10 cellular contexts compared by ENCODE assay signal in the genomic region with DNA sequence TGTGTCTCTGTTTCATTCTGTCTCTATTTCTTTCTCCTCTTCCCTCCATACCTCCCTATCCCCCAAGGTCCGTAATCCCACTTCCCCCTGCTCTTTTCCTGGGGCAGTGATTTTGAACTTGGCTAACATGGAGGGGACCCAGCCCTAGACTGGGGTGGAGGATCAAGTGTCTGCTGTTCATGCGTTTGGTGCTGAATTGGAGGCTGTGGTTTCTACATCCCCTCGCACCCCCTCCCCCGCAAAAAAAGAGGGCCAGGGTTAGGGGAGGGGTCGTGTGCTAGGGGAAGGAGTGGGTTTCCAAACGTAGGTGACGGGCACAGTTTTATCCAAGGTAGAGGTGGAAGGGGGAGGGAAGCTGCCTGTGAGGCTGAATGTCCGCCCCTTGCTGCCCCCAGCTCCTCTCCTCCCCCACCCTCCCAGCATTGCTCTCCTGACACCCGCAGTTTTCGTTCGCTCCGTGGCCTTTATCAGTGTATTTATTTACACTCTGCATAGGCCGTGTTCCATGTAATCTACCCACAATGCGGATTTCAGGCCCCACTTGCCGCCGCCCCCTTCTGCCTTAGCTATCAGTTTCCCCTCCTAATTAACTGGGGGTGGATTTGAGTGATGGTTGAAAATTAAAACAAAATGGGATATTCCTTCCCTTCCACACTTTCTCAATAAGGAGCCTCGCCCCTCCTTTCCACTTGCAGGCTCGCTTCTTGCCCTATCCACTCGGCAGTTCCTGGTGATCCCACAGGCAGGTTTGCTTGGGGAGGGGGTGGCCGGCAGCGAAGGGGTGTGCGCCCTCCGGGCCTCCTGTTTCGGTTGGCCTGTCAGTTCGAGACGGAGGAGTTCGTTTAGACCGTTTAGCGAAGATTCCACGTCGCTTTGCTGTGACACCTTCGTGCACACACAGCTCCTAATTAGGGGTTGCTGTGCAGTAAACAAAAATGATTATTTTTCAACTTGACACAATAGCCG. TPM values are rescaled to one million over a fixed set of nuclear protein-coding genes. Genes with fewer than 3 reads are reported as not detected.
DNase-seq lines count a peak whose midpoint lies in the region; ATAC-seq and TF ChIP-seq lines count a peak whose summit lies in the region.
"Had no signal": no experiment of that assay in that cellular context is flagged by ENCODE, and none has a peak within 500 bp of the region (broad histone marks: within the 10 kb centered on the region; RNA-seq: fewer than 3 reads in every experiment).

No MANE protein-coding gene starts in this region.

- peak overlapping the region; percentile 86 for H3K4me3 ChIP-seq in left ventricle myocardium inferior
- H3K4me3 ChIP-seq in liver (ENCODE audit: low read depth in 1 of 3, low read length in 3 of 3), result no peak overlapping the region
- peak overlapping the region; percentile 85 to 86 for H3K4me3 ChIP-seq in tibial artery
- no peak overlapping the region for H3K4me3 ChIP-seq in brain microvascular endothelial cell (ENCODE audit: low read depth, low read length)

- H3K4me1 ChIP-seq in left ventricle myocardium inferior (peaks cover 53% of the 10 kb centered on the region), liver (ENCODE audit: control insufficient read depth in 4 of 4, insufficient read depth in 4 of 4, low read length in 3 of 4) (peaks cover 4 to 65% (median 46%) of the 10 kb centered on the region in 4 donors), tibial artery (peaks cover 0 to 50% (median 41%) of the 10 kb centered on the region in 4 donors), foreskin keratinocyte (no peaks in the 10 kb centered on the region)

- CTCF ChIA-PET in activated CD4-positive, alpha-beta memory T cell treated with anti-CD3 and anti-CD28 coated beads, Interleukin-2, amount 10 ng/mL, durations not matched to agents 7 days and 5 days (lab: Charles Lee), result interaction anchor here (1.5 kb wide), 1 partner anchor 10 kb away, joined by 7 read pairs; no protein-coding TSS in a partner anchor

- no peaks in the 10 kb centered on the region for H3K36me3 Mint-ChIP-seq in activated CD4-positive, alpha-beta memory T cell treated with anti-CD3 and anti-CD28 coated beads, Interleukin-2, amount 10 ng/mL, durations not matched to agents 7 days and 5 days (ENCODE audit: low read depth)

- H3K36me3 ChIP-seq in left ventricle myocardium inferior (no peaks in the 10 kb centered on the region), liver (ENCODE audit: control insufficient read depth in 4 of 4, insufficient read depth in 3 of 4, low read depth in 1 of 4, low read length in 3 of 4) (no peaks in the 10 kb centered on the region), tibial artery (no peaks in the 10 kb centered on the region), brain microvascular endothelial cell (replicated peaks) (no peaks in the 10 kb centered on the region)

- no peak overlapping the region for H3K27ac Mint-ChIP-seq in activated CD4-positive, alpha-beta memory T cell treated with anti-CD3 and anti-CD28 coated beads, Interleukin-2, amount 10 ng/mL, durations not matched to agents 7 days and 5 days

- peaks cover 81% of the 10 kb centered on the region for H3K27me3 Mint-ChIP-seq in activated CD4-positive, alpha-beta memory T cell treated with anti-CD3 and anti-CD28 coated beads, Interleukin-2, amount 10 ng/mL, durations not matched to agents 7 days and 5 days

- no peak for TF ChIP-seq CTCF in left ventricle myocardium inferior (IDR thresholded peaks at IDR 0.05; ENCODE audit: borderline replicate concordance)
- no peak for TF ChIP-seq CTCF in liver (IDR thresholded peaks at IDR 0.05; ENCODE audit: low read depth, low read length, missing input control)
- TF ChIP-seq CTCF in tibial artery (IDR thresholded peaks at IDR 0.05), result no peak
- no peak for TF ChIP-seq CTCF in brain microvascular endothelial cell (IDR thresholded peaks at IDR 0.05; ENCODE audit: low read depth, low read length, missing control alignments)
- no peak for TF ChIP-seq CTCF in foreskin keratinocyte (conservative IDR thresholded peaks at IDR 0.05)

- in situ Hi-C loops in brain microvascular endothelial cell (cut with HindIII; ENCODE audit: low pct_ligation_motif_present, low sequenced_read_pairs), result no loop called here

- DNase-seq in left ventricle myocardium inferior (no peak), Right ventricle myocardium superior (no peak), tibial artery (no peak), SIG-M5 treated with dmso at 0.1 percent for 504 hours (lab: John Stamatoyannopoulos, UW; ENCODE audit: unreplicated experiment) (no peak), brain microvascular endothelial cell (no peak), foreskin keratinocyte (no peak)
- DNase-seq in activated CD4-positive, alpha-beta memory T cell treated with anti-CD3 and anti-CD28 coated beads, Interleukin-2, amount 10 ng/mL, durations not matched to agents 7 days and 5 days, result no peak
- DNase-seq: GF-D8 had no signal

- no peak overlapping the region for H3K9ac ChIP-seq in liver (ENCODE audit: low read depth in 1 of 2, low read length in 2 of 2)

- H3K9me3 Mint-ChIP-seq in activated CD4-positive, alpha-beta memory T cell treated with anti-CD3 and anti-CD28 coated beads, Interleukin-2, amount 10 ng/mL, durations not matched to agents 7 days and 5 days, result no peaks in the 10 kb centered on the region

- peaks cover 29% of the 10 kb centered on the region for H3K4me1 Mint-ChIP-seq in activated CD4-positive, alpha-beta memory T cell treated with anti-CD3 and anti-CD28 coated beads, Interleukin-2, amount 10 ng/mL, durations not matched to agents 7 days and 5 days

- POLR2A ChIA-PET in activated CD4-positive, alpha-beta memory T cell treated with anti-CD3 and anti-CD28 coated beads, Interleukin-2, amount 10 ng/mL, durations not matched to agents 7 days and 5 days (lab: Charles Lee), result interaction anchor here (1.5 kb wide), 1 partner anchor 10 kb away, joined by 3 read pairs; no protein-coding TSS in a partner anchor

- H3K27ac ChIP-seq in left ventricle myocardium inferior (replicated peaks) (no peak overlapping the region), liver (ENCODE audit: low read depth in 1 of 2, low read length in 2 of 2) (no peak overlapping the region), tibial artery (no peak overlapping the region), brain microvascular endothelial cell (no peak overlapping the region), foreskin keratinocyte (no peak overlapping the region)

- peaks cover 41% of the 10 kb centered on the region for H3K27me3 ChIP-seq in left ventricle myocardium inferior (ENCODE audit: low read depth)
- no peaks in the 10 kb centered on the region for H3K27me3 ChIP-seq in liver (ENCODE audit: control insufficient read depth in 4 of 4, insufficient read depth in 4 of 4, low read length in 3 of 4)
- no peaks in the 10 kb centered on the region for H3K27me3 ChIP-seq in tibial artery
- H3K27me3 ChIP-seq in brain microvascular endothelial cell (replicated peaks), result peaks cover 60% of the 10 kb centered on the region
- peaks cover 96% of the 10 kb centered on the region for H3K27me3 ChIP-seq in foreskin keratinocyte

- H3K9me3 ChIP-seq in left ventricle myocardium inferior (replicated peaks) (no peaks in the 10 kb centered on the region), liver (ENCODE audit: control insufficient read depth in 4 of 4, low read length in 3 of 4) (no peaks in the 10 kb centered on the region), tibial artery (no peaks in the 10 kb centered on the region)

- no peak for TF ChIP-seq RAD21 in liver (IDR thresholded peaks at IDR 0.05)

- ATAC-seq in Right ventricle myocardium superior (ENCODE audit: poor library complexity) (no peak), foreskin keratinocyte (no peak)

- intact Hi-C loops in left ventricle myocardium inferior (cut with micrococcal nuclease), result no loop called here
- intact Hi-C loops in Right ventricle myocardium superior (cut with DNase I), result loop anchor here (5.0 to 10.0 kb wide), 2 partner anchors 148 to 236 kb away; no protein-coding TSS in a partner anchor
- intact Hi-C loops in tibial artery (cut with DNase I; ENCODE audit: low total_unique reads), result no loop called here

- WGBS in liver, result 46% methylated on average over 33 of the region's 33 CpGs

- H3K4me3 Mint-ChIP-seq in activated CD4-positive, alpha-beta memory T cell treated with anti-CD3 and anti-CD28 coated beads, Interleukin-2, amount 10 ng/mL, durations not matched to agents 7 days and 5 days, result peak overlapping the region; percentile 49

TF ChIP-seq in liver, 16 proteins besides CTCF, POLR2A, EP300 and RAD21 (continues in another document):
- no peak for TF ChIP-seq TAF1 (conservative IDR thresholded peaks at IDR 0.05)
- TF ChIP-seq, protein P1, sequence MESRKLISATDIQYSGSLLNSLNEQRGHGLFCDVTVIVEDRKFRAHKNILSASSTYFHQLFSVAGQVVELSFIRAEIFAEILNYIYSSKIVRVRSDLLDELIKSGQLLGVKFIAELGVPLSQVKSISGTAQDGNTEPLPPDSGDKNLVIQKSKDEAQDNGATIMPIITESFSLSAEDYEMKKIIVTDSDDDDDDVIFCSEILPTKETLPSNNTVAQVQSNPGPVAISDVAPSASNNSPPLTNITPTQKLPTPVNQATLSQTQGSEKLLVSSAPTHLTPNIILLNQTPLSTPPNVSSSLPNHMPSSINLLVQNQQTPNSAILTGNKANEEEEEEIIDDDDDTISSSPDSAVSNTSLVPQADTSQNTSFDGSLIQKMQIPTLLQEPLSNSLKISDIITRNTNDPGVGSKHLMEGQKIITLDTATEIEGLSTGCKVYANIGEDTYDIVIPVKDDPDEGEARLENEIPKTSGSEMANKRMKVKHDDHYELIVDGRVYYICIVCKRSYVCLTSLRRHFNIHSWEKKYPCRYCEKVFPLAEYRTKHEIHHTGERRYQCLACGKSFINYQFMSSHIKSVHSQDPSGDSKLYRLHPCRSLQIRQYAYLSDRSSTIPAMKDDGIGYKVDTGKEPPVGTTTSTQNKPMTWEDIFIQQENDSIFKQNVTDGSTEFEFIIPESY (IDR thresholded peaks at IDR 0.05), result no peak

RNA-seq across cellular contexts. Expression of a gene that starts 2.0 kb away (rescaled TPM):
- total RNA-seq in left ventricle myocardium inferior, result 15.4 TPM
- total RNA-seq in Right ventricle myocardium superior, result 25.9 TPM
- 1 to 10 TPM; 1.8 to 2.3 TPM for total RNA-seq in activated CD4-positive, alpha-beta memory T cell treated with anti-CD3 and anti-CD28 coated beads, Interleukin-2, amount 10 ng/mL, durations not matched to agents 7 days and 5 days
- 10 to 100 TPM in 1 of 2 donors, under 1 TPM in 1; 0.61 to 15.1 TPM for total RNA-seq in liver
- polyA plus RNA-seq in liver, result 10 to 100 TPM in 1 of 2 donors, 1 to 10 TPM in 1; 3.2 to 10.8 TPM
- 0.07 and 0.24 TPM in 2 replicates for total RNA-seq in foreskin keratinocyte
- polyA plus RNA-seq in foreskin keratinocyte, result 0.03 and 0.08 TPM in 2 replicates
- total RNA-seq: bronchial epithelial cell had no signal

Comparison
In these comparisons a context has a peak if more than half of its experiments do, and no peak if none do; other contexts are left out.
1. H3K4me3 ChIP-seq: peak in left ventricle myocardium inferior (single experiment) and tibial artery (2 of 2); none in liver (0 of 3) and brain microvascular endothelial cell (single experiment).